ENCODE assay signal across 11 cellular contexts in genomic region chr20:51536116-51537069, GRCh38. TPM values are rescaled to one million over a fixed set of nuclear protein-coding genes. Genes with fewer than 3 reads are reported as not detected.
A peak's percentile ranks its signal among the peaks of the same experiment; 100 is the strongest.
DNase-seq lines count a peak whose midpoint lies in the region; ATAC-seq and TF ChIP-seq lines count a peak whose summit lies in the region.
"Had no signal": no experiment of that assay in that cellular context is flagged by ENCODE, and none has a peak within 500 bp of the region (broad histone marks: within the 10 kb centered on the region; RNA-seq: fewer than 3 reads in every experiment).

No MANE protein-coding gene starts in this region.

- peaks cover 0 to 37% (median 0%) of the 10 kb centered on the region in 11 experiments; a peak in 2 of 22 replicates for H4K20me1 ChIP-seq in BLaER1 treated with 17β-estradiol and CSF1 and Interleukin-3, amounts not matched to agents 10 nM and 100 nM
- 0 out of 2 replicates have a peak, but pooled peaks cover 4% of the 10 kb centered on the region for H4K20me1 ChIP-seq in GM23338 (replicated peaks; ENCODE audit: insufficient read depth)

- H3K27ac Mint-ChIP-seq in GM23338: peak overlapping the region; percentile 44; the same call in 1 of the 2 replicates

- no peaks in the 10 kb centered on the region for H3K36me3 Mint-ChIP-seq in GM23338 (ENCODE audit: low read depth)

- H3K9ac ChIP-seq in BLaER1 treated with 17β-estradiol and CSF1 and Interleukin-3, amounts not matched to agents 10 nM and 100 nM: peak overlapping the region in 8 of 11 experiments; percentile 0 to 39 (median 10); a peak in 4 of 22 replicates

- DNase-seq in GM23338 (ENCODE audit: low spot score) (no peak), NCI-H774 (lab: John Stamatoyannopoulos, UW) (peak; percentile 94), caudate nucleus (lab: John Stamatoyannopoulos, UW) (no peak), BE2C (no peak), DMS 273 (lab: John Stamatoyannopoulos, UW; ENCODE audit: unreplicated experiment) (no peak)
- DNase-seq: NK-92 treated with Interleukin-12 subunit alpha and Interleukin-12 subunit beta, amount 100 ng/mL, for 24 hours had no signal

- H3K4me2 ChIP-seq in BLaER1 treated with 17β-estradiol and CSF1 and Interleukin-3, amounts not matched to agents 10 nM and 100 nM: peak overlapping the region; percentile 64 to 87 (median 79)
- no peak overlapping the region for H3K4me2 ChIP-seq in GM23338
- H3K4me2 ChIP-seq: hepatocyte had no signal

- H3F3A ChIP-seq in GM23338 (replicated peaks; ENCODE audit: low read depth): peaks cover under 1% of the 10 kb centered on the region; the same call in 1 of the 2 replicates

- H3K4me1 Mint-ChIP-seq in GM23338: peaks cover 6% of the 10 kb centered on the region; the same call in 2 of the 3 replicates

- no peaks in the 10 kb centered on the region for H3K9me3 Mint-ChIP-seq in GM23338

- H3K4me1 ChIP-seq in BLaER1 treated with 17β-estradiol and CSF1 and Interleukin-3, amounts not matched to agents 10 nM and 100 nM: peaks cover 62 to 72% (median 69%) of the 10 kb centered on the region in 10 experiments
- H3K4me1 ChIP-seq in GM23338 (ENCODE audit: insufficient read depth): no peaks in the 10 kb centered on the region
- H3K4me1 ChIP-seq in BE2C: no peaks in the 10 kb centered on the region

- no peak overlapping the region for H3K4me3 ChIP-seq in BLaER1 treated with 17β-estradiol and CSF1 and Interleukin-3, amounts not matched to agents 10 nM and 100 nM
- H3K4me3 ChIP-seq in GM23338 (no peak overlapping the region), BE2C (ENCODE audit: low read depth, low read length) (no peak overlapping the region)
- H3K4me3 ChIP-seq: hepatocyte had no signal

- no peaks in the 10 kb centered on the region for H3K27me3 ChIP-seq in BLaER1 treated with 17β-estradiol and CSF1 and Interleukin-3, amounts not matched to agents 10 nM and 100 nM
- H3K27me3 ChIP-seq in GM23338 (ENCODE audit: insufficient read depth) (peaks cover 1% of the 10 kb centered on the region; the same call in 1 of the 2 replicates), BE2C (peaks cover 34% of the 10 kb centered on the region)
- H3K27me3 ChIP-seq: hepatocyte had no signal

- H3K79me2 ChIP-seq in GM23338 (replicated peaks; ENCODE audit: insufficient read depth): no peaks in the 10 kb centered on the region

- H2AFZ ChIP-seq in GM23338: no peak overlapping the region
- H2AFZ ChIP-seq: hepatocyte had no signal

- H3K9me3 ChIP-seq in BLaER1 treated with 17β-estradiol and CSF1 and Interleukin-3, amounts not matched to agents 10 nM and 100 nM (replicated peaks in 1 of 11): peaks cover 12 to 25% (median 18%) of the 10 kb centered on the region in 11 experiments; a peak in 21 of 22 replicates
- no peaks in the 10 kb centered on the region for H3K9me3 ChIP-seq in BE2C

- no peak for TF ChIP-seq CTCF in GM23338 (conservative IDR thresholded peaks at IDR 0.05; ENCODE audit: low read depth in 2 of 2)
- TF ChIP-seq CTCF in BE2C (IDR thresholded peaks at IDR 0.05; ENCODE audit: low read depth, low read length): no peak

- H3K27me3 Mint-ChIP-seq in GM23338 (ENCODE audit: insufficient read depth, low read depth, poor library complexity): peaks cover 2% of the 10 kb centered on the region

- no peak for ATAC-seq in GM23338
- ATAC-seq in HG03175 (IDR thresholded peaks at IDR 0.05; ENCODE audit: unreplicated experiment): no peak
- ATAC-seq in HG03439 (IDR thresholded peaks at IDR 0.05; ENCODE audit: unreplicated experiment): no peak
- ATAC-seq: sciatic nerve had no signal

- H3K36me3 ChIP-seq in BLaER1 treated with 17β-estradiol and CSF1 and Interleukin-3, amounts not matched to agents 10 nM and 100 nM: peaks cover 0 to 27% (median 8%) of the 10 kb centered on the region in 11 experiments; a peak in 12 of 22 replicates
- H3K36me3 ChIP-seq in GM23338 (ENCODE audit: insufficient read depth): no peaks in the 10 kb centered on the region
- H3K36me3 ChIP-seq in BE2C: no peaks in the 10 kb centered on the region

- peak overlapping the region in 2 of 11 experiments; percentile 14 to 44; a peak in 2 of 22 replicates for H3K27ac ChIP-seq in BLaER1 treated with 17β-estradiol and CSF1 and Interleukin-3, amounts not matched to agents 10 nM and 100 nM
- H3K27ac ChIP-seq in GM23338 (ENCODE audit: low read depth) (no peak overlapping the region), caudate nucleus (ENCODE audit: low read depth, low read length) (peak overlapping the region; percentile 48)
- H3K27ac ChIP-seq: hepatocyte had no signal

- H3K4me3 Mint-ChIP-seq in GM23338: no peak overlapping the region

- H3K9me2 ChIP-seq in GM23338 (ENCODE audit: insufficient read depth): no peaks in the 10 kb centered on the region

TF ChIP-seq in GM23338, 12 proteins besides CTCF, POLR2A, EP300 and RAD21 (continues in another document):
- TF ChIP-seq ZNF114 (CRISPR knock-in tag; IDR thresholded peaks at IDR 0.05) (no peak), ZNF331 (CRISPR knock-in tag; IDR thresholded peaks at IDR 0.05; ENCODE audit: low read depth) (no peak), POLR2AphosphoS5 (IDR thresholded peaks at IDR 0.05; ENCODE audit: low read depth) (no peak), ETS1 (IDR thresholded peaks at IDR 0.05) (no peak), EZH2phosphoT487 (IDR thresholded peaks at IDR 0.05; ENCODE audit: unreplicated experiment) (no peak), CREB1 (CRISPR knock-in tag; IDR thresholded peaks at IDR 0.05; ENCODE audit: low read depth) (no peak), EZH2 (IDR thresholded peaks at IDR 0.05; ENCODE audit: low read depth, unreplicated experiment) (no peak), NANOG (IDR thresholded peaks at IDR 0.05; ENCODE audit: borderline replicate concordance) (no peak), JUNB (IDR thresholded peaks at IDR 0.05; ENCODE audit: unreplicated experiment) (no peak), STAT1 (IDR thresholded peaks at IDR 0.05; ENCODE audit: unreplicated experiment) (no peak)

RNA-seq across cellular contexts. Expression of gene NFATC2, which starts 6.1 kb away (rescaled TPM):
- 0.39 and 0.59 TPM in 2 replicates for total RNA-seq in GM23338 (2014; rRNA removed; shearing (Covaris generic))
- 0.31 and 0.52 TPM in 2 replicates for polyA plus RNA-seq in GM23338 (2016; fragmentation: Nextera tagmentation; extraction: Ambion mirVana)
- polyA plus RNA-seq in BE2C (2012; ENCODE audit: insufficient read depth, insufficient read length, low read depth): not detected
